Comparison of ENCODE assay signal across 8 cellular contexts in the genomic region with DNA sequence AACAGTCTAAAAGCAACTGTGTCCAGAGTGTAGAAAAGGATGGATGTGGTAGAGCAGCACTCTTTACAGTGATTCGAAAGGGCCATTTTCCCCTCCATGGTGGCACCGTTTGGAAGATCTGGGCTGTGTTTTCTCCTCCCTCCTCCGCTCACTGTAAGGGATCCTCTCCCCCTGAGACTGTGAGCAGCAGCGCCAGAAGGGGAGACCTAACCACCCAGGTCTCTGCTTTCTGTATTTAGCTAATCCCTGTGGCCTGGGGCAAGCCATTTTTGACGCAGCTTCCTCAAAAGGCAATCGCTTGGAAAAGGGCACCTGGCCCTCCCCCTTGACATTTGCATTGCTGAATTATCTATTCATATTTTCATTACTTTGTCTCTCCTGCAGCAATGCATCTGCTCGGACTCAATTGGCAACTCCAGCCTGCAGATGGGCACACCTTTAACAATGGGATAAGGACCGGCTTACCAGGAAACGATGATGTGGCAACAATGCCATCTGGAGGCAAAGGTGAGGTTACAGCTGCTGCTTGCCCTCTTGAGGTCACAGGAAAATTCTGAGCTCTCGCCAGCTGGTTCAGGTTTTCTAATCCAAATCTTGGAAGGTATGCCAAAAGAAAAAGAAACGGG.
DNase-seq lines count a peak whose midpoint lies in the region; ATAC-seq, FAIRE-seq and TF ChIP-seq lines count a peak whose summit lies in the region.

No MANE protein-coding gene starts in this region.

- FAIRE-seq in small intestine (lab: Jason Lieb, UNC): no peak

- H4K20me1 ChIP-seq in SK-N-SH (ENCODE audit: insufficient read depth): no peaks in the 10 kb centered on the region

- POLR2A ChIA-PET in SK-N-SH (lab: Yijun Ruan, JAX): interaction anchor here (0.5 kb wide), 1 partner anchor 481 kb away, joined by 3 read pairs; no protein-coding TSS in a partner anchor

- TF ChIP-seq POLR2A in heart left ventricle (IDR thresholded peaks at IDR 0.05): no peak

- H3K27ac ChIP-seq in SK-N-SH (ENCODE audit: low read depth in 2 of 2, low read length in 1 of 2): no peak overlapping the region; a peak in 1 of 4 replicates
- peak overlapping the region in 6 of 12 donors; percentile 1 to 43 (median 36) for H3K27ac ChIP-seq in heart left ventricle
- no peak overlapping the region for H3K27ac ChIP-seq in small intestine (ENCODE audit: low read depth in 1 of 2, low read length in 1 of 2)

- no peak overlapping the region for H2AFZ ChIP-seq in SK-N-SH (ENCODE audit: low read depth)

- intact Hi-C loops in heart left ventricle (cut with DNase I): loop anchor here in 2 of 10 donors (10.0 kb wide), 1 partner anchor 322 kb away; no protein-coding TSS in a partner anchor

- H3K4me3 ChIP-seq in SK-N-SH (ENCODE audit: low read depth in 2 of 2, low read length in 1 of 2) (no peak overlapping the region), heart left ventricle (no peak overlapping the region), small intestine (ENCODE audit: low read depth in 1 of 2, low read length in 2 of 2) (no peak overlapping the region)

- no peak overlapping the region for H3K4me2 ChIP-seq in SK-N-SH

- 32% methylated on average over 11 of the region's 11 CpGs for WGBS in SK-N-SH (ENCODE audit: low lambda C conversion rate)
- 28 to 39% (median 32%) methylated on average over 11 of the region's 11 CpGs for WGBS in heart left ventricle, 4 donors
- 24 to 37% (median 29%) methylated on average over 10 to 11 of the region's 11 CpGs for WGBS in small intestine, 3 donors

- no peak for TF ChIP-seq EP300 in SK-N-SH (IDR thresholded peaks at IDR 0.05; ENCODE audit: borderline replicate concordance in 1 of 2, low read depth in 1 of 2, low read length in 1 of 2)

- no peak overlapping the region for H3K9ac ChIP-seq in SK-N-SH

- no peaks in the 10 kb centered on the region for H3K27me3 ChIP-seq in SK-N-SH (ENCODE audit: insufficient read depth)
- no peaks in the 10 kb centered on the region for H3K27me3 ChIP-seq in heart left ventricle
- H3K27me3 ChIP-seq in small intestine (ENCODE audit: control insufficient read depth in 2 of 2, insufficient read depth in 2 of 2, low read length in 2 of 2): no peaks in the 10 kb centered on the region

- H3K79me2 ChIP-seq in SK-N-SH (ENCODE audit: insufficient read depth): no peaks in the 10 kb centered on the region

- H3K36me3 ChIP-seq in SK-N-SH (replicated peaks in 1 of 2; ENCODE audit: control insufficient read depth in 1 of 2, insufficient read depth in 2 of 2, low read length in 1 of 2): no peaks in the 10 kb centered on the region
- peaks cover 0 to 29% (median 0%) of the 10 kb centered on the region in 9 donors for H3K36me3 ChIP-seq in heart left ventricle
- no peaks in the 10 kb centered on the region for H3K36me3 ChIP-seq in small intestine (ENCODE audit: control insufficient read depth in 2 of 2, insufficient read depth in 2 of 2, low read length in 2 of 2)

- H3K9me3 ChIP-seq in SK-N-SH: no peaks in the 10 kb centered on the region
- no peaks in the 10 kb centered on the region for H3K9me3 ChIP-seq in heart left ventricle
- no peaks in the 10 kb centered on the region for H3K9me3 ChIP-seq in small intestine (ENCODE audit: control insufficient read depth, low read depth)

- peaks cover 0 to 13% of the 10 kb centered on the region in 2 experiments; a peak in 2 of 4 replicates for H3K4me1 ChIP-seq in SK-N-SH (ENCODE audit: control insufficient read depth in 1 of 2, insufficient read depth in 2 of 2, low read depth in 1 of 2, low read length in 1 of 2)
- peaks cover 0 to 22% (median 4%) of the 10 kb centered on the region in 12 donors for H3K4me1 ChIP-seq in heart left ventricle
- no peaks in the 10 kb centered on the region for H3K4me1 ChIP-seq in small intestine (ENCODE audit: control insufficient read depth in 2 of 2, insufficient read depth in 1 of 2, low read depth in 1 of 2, low read length in 1 of 2)

- TF ChIP-seq CTCF in SK-N-SH (IDR thresholded peaks at IDR 0.05) (peak; percentile 62), heart left ventricle (IDR thresholded peaks at IDR 0.05) (peak in 10 of 12 donors; percentile 10 to 57 (median 38))

- DNase-seq in DMS 273 (lab: John Stamatoyannopoulos, UW; ENCODE audit: unreplicated experiment): peak; percentile 78
- peak; percentile 46 for DNase-seq in LoVo (ENCODE audit: low spot score)
- peak; percentile 75 for DNase-seq in SK-N-SH
- peak in 2 of 5 donors; percentile 44 to 60 for DNase-seq in heart left ventricle
- peak; percentile 76 for DNase-seq in small intestine
- DNase-seq in stimulated activated CD4-positive, alpha-beta T cell treated with anti-CD3 and anti-CD28 coated beads, Interleukin-12 subunit alpha, Interleukin-12 subunit beta, amount 100 ng/mL, for 4 hours: no peak

- ATAC-seq in GM19397 (IDR thresholded peaks at IDR 0.05; ENCODE audit: unreplicated experiment) (peak; percentile 57), heart left ventricle (peak; percentile 75 to 83 (median 78)), HG03097 (IDR thresholded peaks at IDR 0.05; ENCODE audit: low FRiP score, unreplicated experiment) (no peak)

- CTCF ChIA-PET in SK-N-SH (lab: Yijun Ruan, JAX): interaction anchor here (0.6 to 2.7 kb wide), 66 partner anchors 8 to 1007 kb away, joined by 3 to 46 read pairs (median 4); no protein-coding TSS in a partner anchor

- H3F3A ChIP-seq in SK-N-SH (replicated peaks; ENCODE audit: insufficient read depth): no peaks in the 10 kb centered on the region

- TF ChIP-seq RAD21 in SK-N-SH (IDR thresholded peaks at IDR 0.05; ENCODE audit: low read length): peak; percentile 92

- no peaks in the 10 kb centered on the region for H3K9me2 ChIP-seq in SK-N-SH

TF ChIP-seq in SK-N-SH, 30 proteins besides CTCF, POLR2A, EP300 and RAD21:
- TF ChIP-seq SMC3 (IDR thresholded peaks at IDR 0.05; ENCODE audit: low read depth, low read length) (peak; percentile 80), MXI1 (IDR thresholded peaks at IDR 0.05; ENCODE audit: low read depth, low read length) (no peak)
